ENCODE assay signal across 24 cellular contexts in genomic region chr9:61669352-61669751, GRCh38.
A peak's percentile ranks its signal among the peaks of the same experiment; 100 is the strongest.
DNase-seq lines count a peak whose midpoint lies in the region; ATAC-seq, FAIRE-seq and TF ChIP-seq lines count a peak whose summit lies in the region.
"Had no signal": no experiment of that assay in that cellular context is flagged by ENCODE, and none has a peak within 500 bp of the region (broad histone marks: within the 10 kb centered on the region; RNA-seq: fewer than 3 reads in every experiment).

No MANE protein-coding gene starts in this region.

- no peaks in the 10 kb centered on the region for H3K4me1 Mint-ChIP-seq in endothelial cell (ENCODE audit: unreplicated experiment)
- H3K4me1 Mint-ChIP-seq: CD14-positive monocyte had no signal

- intact Hi-C loops in cardiac septum (cut with DNase I): no loop called here
- intact Hi-C loops in Right ventricle myocardium inferior (cut with DNase I): no loop called here
- intact Hi-C loops in sciatic nerve (cut with DNase I): no loop called here

- DNase-seq in cardiac septum (ENCODE audit: low spot score): peak; percentile 59
- no peak for DNase-seq in Right ventricle myocardium inferior (ENCODE audit: missing footprints)
- no peak for DNase-seq in endothelial cell (ENCODE audit: low spot score)
- DNase-seq in sciatic nerve (ENCODE audit: low spot score): peak; percentile 39
- no peak for DNase-seq in ecto neural progenitor cell (ENCODE audit: low spot score)
- no peak for DNase-seq in GM03348 (ENCODE audit: low spot score)
- no peak for DNase-seq in GM12892 (ENCODE audit: insufficient read length)
- DNase-seq: 8988T; ACHN; BE2C; CD8-positive, alpha-beta memory T cell; DMS79 treated with DMSO at 0.1 percent for 48 hours; GM23248; HFFc6; KBM-7; MV-4-11; NCI-H146; NCI-H2107; NCI-H524; NCI-H748 treated with DMSO at 0.1 percent for 48 hours had no signal

- no peak overlapping the region for H3K27ac Mint-ChIP-seq in endothelial cell (ENCODE audit: unreplicated experiment)
- H3K27ac Mint-ChIP-seq: CD14-positive monocyte; CD8-positive, alpha-beta memory T cell; HFFc6 had no signal

- TF ChIP-seq POLR2A in GM12892 (IDR thresholded peaks at IDR 0.05; ENCODE audit: low read depth, low read length): no peak

- peak overlapping the region; percentile 54 for H3K4me3 Mint-ChIP-seq in endothelial cell (ENCODE audit: unreplicated experiment)
- H3K4me3 Mint-ChIP-seq: CD14-positive monocyte; CD8-positive, alpha-beta memory T cell; HFFc6 had no signal

- H3K9me3 Mint-ChIP-seq in endothelial cell (ENCODE audit: unreplicated experiment): peaks cover 58% of the 10 kb centered on the region

- H3K36me3 Mint-ChIP-seq in endothelial cell (ENCODE audit: low read depth, unreplicated experiment): peaks cover 37% of the 10 kb centered on the region
- H3K36me3 Mint-ChIP-seq: CD14-positive monocyte had no signal

- TF ChIP-seq CTCF in endothelial cell (IDR thresholded peaks at IDR 0.05; ENCODE audit: unreplicated experiment): no peak

- ATAC-seq in Right ventricle myocardium inferior (no peak), sciatic nerve (no peak), HG03095 (IDR thresholded peaks at IDR 0.05; ENCODE audit: unreplicated experiment) (no peak)

- FAIRE-seq in GM12892 (lab: Jason Lieb, UNC): no peak
- FAIRE-seq: GM18507, RCC 7860 had no signal

- H3K27me3 Mint-ChIP-seq in endothelial cell (ENCODE audit: unreplicated experiment): peaks cover 38% of the 10 kb centered on the region
- H3K27me3 Mint-ChIP-seq: CD8-positive, alpha-beta memory T cell had no signal

Comparison
In these comparisons a context has a peak if more than half of its experiments do, and no peak if none do; other contexts are left out.
1. DNase-seq: peak in cardiac septum (single experiment) and sciatic nerve (single experiment); none in Right ventricle myocardium inferior (single experiment), endothelial cell (single experiment), ecto neural progenitor cell (single experiment), GM03348 (single experiment) and GM12892 (single experiment).